Comparison of ENCODE assay signal across 9 cellular contexts in genomic region chr2:73027340-73027739, GRCh38.
"Had no signal": no experiment of that assay in that cellular context is flagged by ENCODE, and none has a peak within 500 bp of the region (broad histone marks: within the 10 kb centered on the region; RNA-seq: fewer than 3 reads in every experiment).

No MANE protein-coding gene starts in this region.

- FAIRE-seq: H1, H54, HepG2, K562 had no signal

- DNase-seq: H9, HCEC 1CT, KG1 had no signal

- ATAC-seq: GM23338, HepG2, K562 had no signal

- H3K27ac ChIP-seq: HL-60 had no signal

- H3K4me3 Mint-ChIP-seq: GM23338, H9 had no signal

- H3K27ac Mint-ChIP-seq: GM23338, H9 had no signal

- H2AFZ ChIP-seq: GM23338 had no signal

- H3K4me2 ChIP-seq: GM23338 had no signal

- H3K4me3 ChIP-seq: GM23338, K562 had no signal

- H3K9me3 Mint-ChIP-seq: GM23338, H9 had no signal
